Comparison of ENCODE assay signal across 9 cellular contexts in the genomic region with DNA sequence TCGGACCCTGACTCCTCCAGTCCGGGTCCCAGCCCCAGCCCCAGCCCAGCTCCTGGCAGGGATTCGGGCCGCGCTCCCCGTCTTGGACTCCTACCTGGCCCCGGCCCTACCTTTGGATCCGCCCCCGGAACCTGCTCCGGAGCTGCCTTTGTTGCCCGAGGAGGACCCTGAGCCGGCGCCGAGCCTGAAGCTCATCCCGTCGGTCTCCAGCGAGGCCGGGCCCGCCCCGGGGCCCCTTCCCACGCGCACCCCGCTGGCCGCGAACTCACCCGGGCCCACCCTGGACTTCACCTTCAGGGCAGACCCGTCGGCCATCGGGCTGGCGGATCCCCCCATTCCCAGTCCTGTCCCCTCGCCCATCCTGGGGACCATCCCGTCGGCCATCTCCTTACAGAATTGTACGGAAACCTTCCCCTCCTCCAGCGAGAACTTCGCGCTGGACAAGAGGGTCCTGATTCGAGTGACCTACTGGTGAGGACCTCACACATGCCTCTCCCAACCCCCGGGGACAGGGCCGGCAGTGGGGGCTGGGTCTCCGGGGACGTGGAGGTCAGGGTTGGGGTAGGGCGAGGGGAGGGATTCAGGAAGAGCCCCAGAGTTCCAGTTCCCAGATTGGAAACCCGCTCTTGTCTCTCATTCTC. TPM values are rescaled to one million over a fixed set of nuclear protein-coding genes. Genes with fewer than 3 reads are reported as not detected.
DNase-seq lines count a peak whose midpoint lies in the region; ATAC-seq, FAIRE-seq and TF ChIP-seq lines count a peak whose summit lies in the region.
"Had no signal": no experiment of that assay in that cellular context is flagged by ENCODE, and none has a peak within 500 bp of the region (broad histone marks: within the 10 kb centered on the region; RNA-seq: fewer than 3 reads in every experiment).

No MANE protein-coding gene starts in this region.

- H3K4me3 ChIP-seq in lower lobe of right lung = peak overlapping the region; percentile 39
- peak overlapping the region; percentile 53 for H3K4me3 ChIP-seq in thoracic aorta

- H3K4me3 Mint-ChIP-seq in activated naive CD4-positive, alpha-beta T cell treated with anti-CD3 and anti-CD28 coated beads for 36 hours = peak overlapping the region; percentile 55
- peak overlapping the region; percentile 64 for H3K4me3 Mint-ChIP-seq in activated naive CD8-positive, alpha-beta T cell treated with anti-CD3 and anti-CD28 coated beads, Interleukin-2, amount 50 U/mL, for 24 hours

- no peak overlapping the region for H3K27ac Mint-ChIP-seq in activated naive CD4-positive, alpha-beta T cell treated with anti-CD3 and anti-CD28 coated beads for 36 hours
- no peak overlapping the region for H3K27ac Mint-ChIP-seq in activated naive CD8-positive, alpha-beta T cell treated with anti-CD3 and anti-CD28 coated beads, Interleukin-2, amount 50 U/mL, for 24 hours

- H3K27me3 ChIP-seq in lower lobe of right lung (ENCODE audit: low read depth) (peaks cover 73% of the 10 kb centered on the region), thoracic aorta (replicated peaks; ENCODE audit: insufficient read depth) (peaks cover 17% of the 10 kb centered on the region), foreskin keratinocyte (peaks cover 66% of the 10 kb centered on the region)

- intact Hi-C loops in activated naive CD4-positive, alpha-beta T cell treated with anti-CD3 and anti-CD28 coated beads for 36 hours (cut with micrococcal nuclease) = no loop called here
- intact Hi-C loops in lower lobe of right lung (cut with DNase I) = no loop called here

- no peak for ATAC-seq in activated naive CD8-positive, alpha-beta T cell treated with anti-CD3 and anti-CD28 coated beads, Interleukin-2, amount 50 U/mL, for 24 hours
- peak; percentile 31 to 41 for ATAC-seq in lower lobe of right lung
- no peak for ATAC-seq in thoracic aorta (ENCODE audit: insufficient number of reproducible peaks, low FRiP score, low read depth)
- no peak for ATAC-seq in foreskin keratinocyte
- no peak for ATAC-seq in HG03520 (IDR thresholded peaks at IDR 0.05; ENCODE audit: unreplicated experiment)

- peaks cover 13% of the 10 kb centered on the region for H3K4me1 Mint-ChIP-seq in activated naive CD4-positive, alpha-beta T cell treated with anti-CD3 and anti-CD28 coated beads for 36 hours (ENCODE audit: low read depth)
- peaks cover 8% of the 10 kb centered on the region for H3K4me1 Mint-ChIP-seq in activated naive CD8-positive, alpha-beta T cell treated with anti-CD3 and anti-CD28 coated beads, Interleukin-2, amount 50 U/mL, for 24 hours

- H3K4me1 ChIP-seq in lower lobe of right lung (peaks cover 16% of the 10 kb centered on the region), thoracic aorta (ENCODE audit: control insufficient read depth in 1 of 2, low read depth in 2 of 2) (peaks cover 6 to 13% of the 10 kb centered on the region in 2 donors), foreskin keratinocyte (no peaks in the 10 kb centered on the region)

- H3K36me3 ChIP-seq in lower lobe of right lung (no peaks in the 10 kb centered on the region), thoracic aorta (no peaks in the 10 kb centered on the region)

- H3K27ac ChIP-seq in lower lobe of right lung (no peak overlapping the region), thoracic aorta (no peak overlapping the region), foreskin keratinocyte (no peak overlapping the region)

- no peaks in the 10 kb centered on the region for H3K9me3 ChIP-seq in lower lobe of right lung
- H3K9me3 ChIP-seq in thoracic aorta = no peaks in the 10 kb centered on the region

- H3K9me3 Mint-ChIP-seq in activated naive CD4-positive, alpha-beta T cell treated with anti-CD3 and anti-CD28 coated beads for 36 hours = no peaks in the 10 kb centered on the region
- H3K9me3 Mint-ChIP-seq in activated naive CD8-positive, alpha-beta T cell treated with anti-CD3 and anti-CD28 coated beads, Interleukin-2, amount 50 U/mL, for 24 hours = no peaks in the 10 kb centered on the region

- no peak for FAIRE-seq in frontal cortex (lab: Jason Lieb, UNC)

- peak; percentile 26 for DNase-seq in activated naive CD4-positive, alpha-beta T cell treated with anti-CD3 and anti-CD28 coated beads for 36 hours
- DNase-seq in activated naive CD4-positive, alpha-beta T cell treated with Interleukin-2 at 50 U/mL for 16 hours = no peak
- DNase-seq in activated naive CD8-positive, alpha-beta T cell treated with anti-CD3 and anti-CD28 coated beads, Interleukin-2, amount 50 U/mL, for 24 hours = no peak
- DNase-seq in lower lobe of right lung (no peak), thoracic aorta (ENCODE audit: low spot score) (no peak), foreskin keratinocyte (no peak), frontal cortex (ENCODE audit: low spot score in 2 of 2) (no peak)
- DNase-seq: DMS 273 treated with DMSO at 0.1 percent for 48 hours had no signal

- TF ChIP-seq CTCF in lower lobe of right lung (IDR thresholded peaks at IDR 0.05) (no peak), thoracic aorta (IDR thresholded peaks at IDR 0.05) (no peak), foreskin keratinocyte (conservative IDR thresholded peaks at IDR 0.05) (no peak)

- H3K27me3 Mint-ChIP-seq in activated naive CD4-positive, alpha-beta T cell treated with anti-CD3 and anti-CD28 coated beads for 36 hours (ENCODE audit: low read depth) = peaks cover 36% of the 10 kb centered on the region
- peaks cover 45% of the 10 kb centered on the region for H3K27me3 Mint-ChIP-seq in activated naive CD8-positive, alpha-beta T cell treated with anti-CD3 and anti-CD28 coated beads, Interleukin-2, amount 50 U/mL, for 24 hours

- H3K36me3 Mint-ChIP-seq in activated naive CD4-positive, alpha-beta T cell treated with anti-CD3 and anti-CD28 coated beads for 36 hours (ENCODE audit: low read depth) = peaks cover 2% of the 10 kb centered on the region
- H3K36me3 Mint-ChIP-seq in activated naive CD8-positive, alpha-beta T cell treated with anti-CD3 and anti-CD28 coated beads, Interleukin-2, amount 50 U/mL, for 24 hours (ENCODE audit: low read depth) = no peaks in the 10 kb centered on the region

- CTCF ChIA-PET in activated naive CD4-positive, alpha-beta T cell treated with anti-CD3 and anti-CD28 coated beads for 36 hours (lab: Charles Lee) = interaction anchor here (0.8 to 1.1 kb wide), 3 partner anchors 9 to 41 kb away, joined by 3 to 5 read pairs (median 3); no protein-coding TSS in a partner anchor

RNA-seq across cellular contexts. Expression of gene SELENOV, which starts 0.7 kb away (rescaled TPM):
- total RNA-seq in activated naive CD4-positive, alpha-beta T cell treated with anti-CD3 and anti-CD28 coated beads for 36 hours = not detected
- total RNA-seq in lower lobe of right lung = not detected
- not detected for total RNA-seq in thoracic aorta
- not detected in 2 replicates for total RNA-seq in foreskin keratinocyte
- not detected in 2 replicates for polyA plus RNA-seq in foreskin keratinocyte
- total RNA-seq in frontal cortex = 0.41 TPM

RNA-seq across cellular contexts. Expression of gene DLL3, which starts 16.9 kb away (rescaled TPM):
- under 1 TPM; 0.74 to 0.79 TPM for total RNA-seq in activated naive CD4-positive, alpha-beta T cell treated with anti-CD3 and anti-CD28 coated beads for 36 hours
- total RNA-seq in lower lobe of right lung (not detected), thoracic aorta (not detected), foreskin keratinocyte (1.7 and 2.0 TPM in 2 replicates), frontal cortex (13.9 TPM)
- polyA plus RNA-seq in foreskin keratinocyte = 2.8 and 3.0 TPM in 2 replicates

RNA-seq across cellular contexts. Expression of gene EID2B, which starts 17.0 kb away (rescaled TPM):
- 1 to 10 TPM; 5.7 to 6.2 TPM for total RNA-seq in activated naive CD4-positive, alpha-beta T cell treated with anti-CD3 and anti-CD28 coated beads for 36 hours
- total RNA-seq in lower lobe of right lung (3.7 TPM), thoracic aorta (1 to 10 TPM; 5.6 to 6.2 TPM), foreskin keratinocyte (1.7 and 1.9 TPM in 2 replicates), frontal cortex (24.1 TPM)
- polyA plus RNA-seq in foreskin keratinocyte = 1.1 and 1.2 TPM in 2 replicates

RNA-seq across cellular contexts. Expression of gene EID2, which starts 24.3 kb away (rescaled TPM):
- total RNA-seq in activated naive CD4-positive, alpha-beta T cell treated with anti-CD3 and anti-CD28 coated beads for 36 hours = 1 to 10 TPM; 7.7 to 9.1 TPM
- total RNA-seq in lower lobe of right lung (12.8 TPM), thoracic aorta (10 to 100 TPM; 11.4 to 12.0 TPM), foreskin keratinocyte (11.6 and 13.5 TPM in 2 replicates), frontal cortex (22.4 TPM)
- polyA plus RNA-seq in foreskin keratinocyte = 14.4 and 15.9 TPM in 2 replicates

RNA-seq across cellular contexts. Expression of gene TIMM50, which starts 35.0 kb away (rescaled TPM):
- total RNA-seq in activated naive CD4-positive, alpha-beta T cell treated with anti-CD3 and anti-CD28 coated beads for 36 hours = 100 to 1,000 TPM; 103 to 107 TPM
- 44.0 TPM for total RNA-seq in lower lobe of right lung
- 10 to 100 TPM; 25.7 to 51.4 TPM for total RNA-seq in thoracic aorta
- 87.9 and 99.1 TPM in 2 replicates for total RNA-seq in foreskin keratinocyte
- 115 and 122 TPM in 2 replicates for polyA plus RNA-seq in foreskin keratinocyte
- total RNA-seq in frontal cortex = 43.2 TPM

Comparison
In these comparisons a context has a peak if more than half of its experiments do, and no peak if none do; other contexts are left out.
1. ATAC-seq: peak in lower lobe of right lung (2 of 2); none in activated naive CD8-positive, alpha-beta T cell treated with anti-CD3 and anti-CD28 coated beads, Interleukin-2, amount 50 U/mL, for 24 hours (single experiment), thoracic aorta (single experiment), foreskin keratinocyte (single experiment) and HG03520 (single experiment).